In the genomic region with DNA sequence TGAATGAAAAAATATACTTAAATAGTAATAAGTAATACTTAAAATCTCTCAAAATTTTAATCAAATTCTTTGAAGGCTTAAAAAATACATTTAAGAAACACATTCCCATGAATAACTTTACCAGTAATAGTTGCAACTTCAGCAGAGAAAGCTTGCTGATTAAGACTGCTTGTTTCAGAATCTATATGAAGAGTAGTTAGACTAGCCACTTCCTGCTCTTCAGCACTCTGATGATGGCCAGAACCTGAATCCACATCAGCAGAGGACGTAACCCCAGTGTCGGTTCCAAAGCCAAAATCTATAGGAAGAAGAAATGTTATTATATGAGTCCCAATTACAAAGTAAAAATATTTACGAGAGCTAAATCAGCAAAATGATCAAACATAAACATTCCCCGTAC, we compare ENCODE assay signal across 8 cellular contexts.
A peak's percentile ranks its signal among the peaks of the same experiment; 100 is the strongest.
DNase-seq lines count a peak whose midpoint lies in the region; ATAC-seq, FAIRE-seq and TF ChIP-seq lines count a peak whose summit lies in the region.
"Not testable (repeated sequence)": the region's sequence is repeated elsewhere in the genome, so short reads cannot be mapped to it uniquely, and the experiment has no call there.

No MANE protein-coding gene starts in this region.

- H3K27ac ChIP-seq in pancreas, result not testable (repeated sequence)

- peaks cover 0 to 21% (median 0%) of the 10 kb centered on the region in 3 donors for H3K36me3 ChIP-seq in pancreas

- peak; percentile 76 for FAIRE-seq in pancreas (lab: Jason Lieb, UNC)

- not testable (repeated sequence) for TF ChIP-seq CTCF in pancreas (IDR thresholded peaks at IDR 0.05)

- 80 to 81% methylated on average over 4 of the region's 4 CpGs for WGBS in pancreas, 2 donors

- intact Hi-C loops in pancreas (cut with DNase I), result not testable (repeated sequence)

- H3K4me1 ChIP-seq in pancreas, result not testable (repeated sequence)

- not testable (repeated sequence) for DNase-seq in pancreas

- peak; percentile 66 for ATAC-seq in GM18511 (IDR thresholded peaks at IDR 0.05; ENCODE audit: unreplicated experiment)
- peak; percentile 41 for ATAC-seq in GM18907 (IDR thresholded peaks at IDR 0.05; ENCODE audit: unreplicated experiment)
- peak; percentile 56 for ATAC-seq in GM19463 (IDR thresholded peaks at IDR 0.05; ENCODE audit: unreplicated experiment)
- ATAC-seq in GM21619 (IDR thresholded peaks at IDR 0.05; ENCODE audit: unreplicated experiment), result peak; percentile 66
- ATAC-seq in HG02870 (IDR thresholded peaks at IDR 0.05; ENCODE audit: unreplicated experiment), result peak; percentile 90
- peak; percentile 66 for ATAC-seq in HG03103 (IDR thresholded peaks at IDR 0.05; ENCODE audit: low read depth, unreplicated experiment)
- peak; percentile 61 for ATAC-seq in HG03565 (IDR thresholded peaks at IDR 0.05; ENCODE audit: unreplicated experiment)
- ATAC-seq in pancreas, result not testable (repeated sequence)

- H3K9me3 ChIP-seq in pancreas, result not testable (repeated sequence)

- H3K4me3 ChIP-seq in pancreas, result not testable (repeated sequence)

- not testable (repeated sequence) for H3K27me3 ChIP-seq in pancreas
